10 cellular contexts compared by ENCODE assay signal in genomic region chr7:150909192-150909591, GRCh38.
DNase-seq lines count a peak whose midpoint lies in the region; ATAC-seq and TF ChIP-seq lines count a peak whose summit lies in the region.
"Had no signal": no experiment of that assay in that cellular context is flagged by ENCODE, and none has a peak within 500 bp of the region (broad histone marks: within the 10 kb centered on the region; RNA-seq: fewer than 3 reads in every experiment).

No MANE protein-coding gene starts in this region.

- no peak overlapping the region for H3K27ac ChIP-seq in coronary artery
- H3K27ac ChIP-seq: upper lobe of right lung had no signal

- ATAC-seq in HG03442 (IDR thresholded peaks at IDR 0.05; ENCODE audit: unreplicated experiment) = no peak
- ATAC-seq: upper lobe of right lung had no signal

- TF ChIP-seq CTCF in coronary artery (IDR thresholded peaks at IDR 0.05) = no peak

- peak; percentile 14 for DNase-seq in activated CD8-positive, alpha-beta memory T cell treated with anti-CD3 and anti-CD28 coated beads, Interleukin-2, amount 50 U/mL, for 1 hour (ENCODE audit: extremely low read depth)
- DNase-seq in activated CD8-positive, alpha-beta memory T cell treated with anti-CD3 and anti-CD28 coated beads, Interleukin-2, amount 50 U/mL, for 48 hours = no peak
- DNase-seq in T follicular helper cell (ENCODE audit: low read depth) (peak; percentile 13), coronary artery (ENCODE audit: low spot score) (no peak), GM03348 (ENCODE audit: low spot score) (no peak)
- DNase-seq in activated gamma-delta T cell treated with anti-CD3 and anti-CD28 coated beads, Interleukin-2, amount 50 U/mL, for 16 hours (ENCODE audit: low read depth) = peak; percentile 32
- DNase-seq in stimulated activated CD8-positive, alpha-beta memory T cell treated with anti-CD3 and anti-CD28 coated beads, Interleukin-4, amount 100 ng/mL, for 24 hours (ENCODE audit: low read depth) = peak; percentile 22
- DNase-seq: NCI-H1092, upper lobe of right lung had no signal

- no peak overlapping the region for H3K4me3 ChIP-seq in coronary artery
- H3K4me3 ChIP-seq: upper lobe of right lung had no signal

Comparison
In these comparisons a context has a peak if more than half of its experiments do, and no peak if none do; other contexts are left out.
1. DNase-seq: peak in activated CD8-positive, alpha-beta memory T cell treated with anti-CD3 and anti-CD28 coated beads, Interleukin-2, amount 50 U/mL, for 1 hour (single experiment), T follicular helper cell (single experiment), activated gamma-delta T cell treated with anti-CD3 and anti-CD28 coated beads, Interleukin-2, amount 50 U/mL, for 16 hours (single experiment) and stimulated activated CD8-positive, alpha-beta memory T cell treated with anti-CD3 and anti-CD28 coated beads, Interleukin-4, amount 100 ng/mL, for 24 hours (single experiment); none in activated CD8-positive, alpha-beta memory T cell treated with anti-CD3 and anti-CD28 coated beads, Interleukin-2, amount 50 U/mL, for 48 hours (single experiment), coronary artery (single experiment) and GM03348 (single experiment).